Comparison of ENCODE assay signal across 12 cellular contexts in genomic region chr2:24870440-24870839, GRCh38. TPM values are rescaled to one million over a fixed set of nuclear protein-coding genes. Genes with fewer than 3 reads are reported as not detected.
DNase-seq lines count a peak whose midpoint lies in the region; ATAC-seq and TF ChIP-seq lines count a peak whose summit lies in the region.
"Had no signal": no experiment of that assay in that cellular context is flagged by ENCODE, and none has a peak within 500 bp of the region (broad histone marks: within the 10 kb centered on the region; RNA-seq: fewer than 3 reads in every experiment).

No MANE protein-coding gene starts in this region.

- H2BK15ac ChIP-seq in IMR-90 (ENCODE audit: low read depth, low read length): no peak overlapping the region

- no peaks in the 10 kb centered on the region for H3K9me3 Mint-ChIP-seq in neural progenitor cell
- H3K9me3 Mint-ChIP-seq in activated T-cell treated with anti-CD3 and anti-CD28 coated beads, Interleukin-2, amount 50 U/mL, for 24 hours: no peaks in the 10 kb centered on the region
- no peaks in the 10 kb centered on the region for H3K9me3 Mint-ChIP-seq in stimulated activated naive CD8-positive, alpha-beta T cell treated with anti-CD3 and anti-CD28 coated beads, Interleukin-15, amount 100 ng/mL, for 72 hours
- H3K9me3 Mint-ChIP-seq: CD4-positive, alpha-beta memory T cell had no signal

- no peak overlapping the region for H2BK120ac ChIP-seq in IMR-90 (ENCODE audit: low read depth, low read length)

- H3K4ac ChIP-seq in IMR-90 (ENCODE audit: low read depth, low read length): no peak overlapping the region

- H3K14ac ChIP-seq in IMR-90 (replicated peaks; ENCODE audit: low read depth, low read length): no peak overlapping the region

- H2BK20ac ChIP-seq in IMR-90 (ENCODE audit: low read depth, low read length): no peak overlapping the region

- no peak overlapping the region for H3K4me3 Mint-ChIP-seq in neural progenitor cell
- H3K4me3 Mint-ChIP-seq in activated T-cell treated with anti-CD3 and anti-CD28 coated beads, Interleukin-2, amount 50 U/mL, for 24 hours: no peak overlapping the region
- H3K4me3 Mint-ChIP-seq in stimulated activated naive CD8-positive, alpha-beta T cell treated with anti-CD3 and anti-CD28 coated beads, Interleukin-15, amount 100 ng/mL, for 72 hours: no peak overlapping the region
- H3K4me3 Mint-ChIP-seq: B cell; CD4-positive, alpha-beta memory T cell had no signal

- peaks cover 15% of the 10 kb centered on the region; the same call in 1 of the 2 replicates for H3K4me1 ChIP-seq in IMR-90 (ENCODE audit: control insufficient read depth, insufficient read depth, low read length)
- peaks cover 0 to 35% (median 28%) of the 10 kb centered on the region in 3 donors for H3K4me1 ChIP-seq in esophagus squamous epithelium
- peaks cover 15% of the 10 kb centered on the region for H3K4me1 ChIP-seq in neural progenitor cell

- H3K27ac Mint-ChIP-seq in neural progenitor cell: no peak overlapping the region
- H3K27ac Mint-ChIP-seq in activated T-cell treated with anti-CD3 and anti-CD28 coated beads, Interleukin-2, amount 50 U/mL, for 24 hours: no peak overlapping the region
- peak overlapping the region in 1 of 2 donors; percentile 61 for H3K27ac Mint-ChIP-seq in stimulated activated naive CD8-positive, alpha-beta T cell treated with anti-CD3 and anti-CD28 coated beads, Interleukin-15, amount 100 ng/mL, for 72 hours
- H3K27ac Mint-ChIP-seq: B cell had no signal

- in situ Hi-C loops in IMR-90 (cut with MboI; ENCODE audit: low sequenced_read_pairs): no loop called here

- H3F3A ChIP-seq in neural progenitor cell (ENCODE audit: low read depth): peaks cover 15% of the 10 kb centered on the region

- no peak overlapping the region for H2BK5ac ChIP-seq in IMR-90 (ENCODE audit: low read depth, low read length, poor library complexity, severe bottlenecking)

- H3K4me1 Mint-ChIP-seq in neural progenitor cell: peaks cover 19% of the 10 kb centered on the region
- H3K4me1 Mint-ChIP-seq in activated T-cell treated with anti-CD3 and anti-CD28 coated beads, Interleukin-2, amount 50 U/mL, for 24 hours (ENCODE audit: low read depth): peaks cover 7% of the 10 kb centered on the region
- H3K4me1 Mint-ChIP-seq in stimulated activated naive CD8-positive, alpha-beta T cell treated with anti-CD3 and anti-CD28 coated beads, Interleukin-15, amount 100 ng/mL, for 72 hours: peaks cover 12% of the 10 kb centered on the region
- H3K4me1 Mint-ChIP-seq: B cell had no signal

- CTCF ChIA-PET in IMR-90 (lab: Yijun Ruan, JAX): no interaction called here

- intact Hi-C loops in IMR-90 (cut with micrococcal nuclease): no loop called here
- intact Hi-C loops in esophagus squamous epithelium (cut with DNase I): no loop called here

- 100% methylated on average over 2 of the region's 5 CpGs; no CpG with 5 or more reads in 1 of the 2 experiments for WGBS in IMR-90 (ENCODE audit: extremely low coverage in 2 of 2, insufficient read length in 1 of 2), 2 experiments
- WGBS in esophagus squamous epithelium, 2 donors: 83 to 96% methylated on average over 1 to 5 of the region's 5 CpGs

- H3K27me3 ChIP-seq in H7 (ENCODE audit: control insufficient read depth, insufficient read depth, low read length) (no peaks in the 10 kb centered on the region), IMR-90 (ENCODE audit: control insufficient read depth, insufficient read depth, low read length) (no peaks in the 10 kb centered on the region), esophagus squamous epithelium (no peaks in the 10 kb centered on the region), neural progenitor cell (no peaks in the 10 kb centered on the region)

- no peak overlapping the region for H3K23ac ChIP-seq in IMR-90 (ENCODE audit: low read depth, low read length)

- POLR2A ChIA-PET in IMR-90 (lab: Charles Lee; ENCODE audit: unreplicated experiment): no interaction called here

- peaks cover 0 to 25% of the 10 kb centered on the region in 2 experiments; a peak in 1 of 4 replicates for H3K79me1 ChIP-seq in IMR-90 (ENCODE audit: low read depth in 1 of 2, low read length in 2 of 2)

- dilution Hi-C loops in IMR-90 (cut with HindIII; ENCODE audit: low sequenced_read_pairs, unreplicated experiment): no loop called here

- peak overlapping the region; percentile 37 for H2AK9ac ChIP-seq in IMR-90 (replicated peaks; ENCODE audit: low read depth, low read length, poor library complexity)

- no peaks in the 10 kb centered on the region for H3K79me2 ChIP-seq in neural progenitor cell (ENCODE audit: low read depth)

- TF ChIP-seq CTCF in IMR-90 (conservative IDR thresholded peaks at IDR 0.05; ENCODE audit: low read depth, low read length) (no peak), esophagus squamous epithelium (IDR thresholded peaks at IDR 0.05) (no peak), neural progenitor cell (IDR thresholded peaks at IDR 0.05) (no peak)

- H4K5ac ChIP-seq in IMR-90 (ENCODE audit: low read depth, low read length): no peak overlapping the region

- no peak overlapping the region for H3K9ac ChIP-seq in IMR-90 (ENCODE audit: low read depth, low read length)
- H3K9ac ChIP-seq in neural progenitor cell: no peak overlapping the region

- no peaks in the 10 kb centered on the region for H3K27me3 Mint-ChIP-seq in neural progenitor cell (ENCODE audit: insufficient read depth, low read depth)
- H3K27me3 Mint-ChIP-seq in activated T-cell treated with anti-CD3 and anti-CD28 coated beads, Interleukin-2, amount 50 U/mL, for 24 hours: no peaks in the 10 kb centered on the region
- no peaks in the 10 kb centered on the region for H3K27me3 Mint-ChIP-seq in stimulated activated naive CD8-positive, alpha-beta T cell treated with anti-CD3 and anti-CD28 coated beads, Interleukin-15, amount 100 ng/mL, for 72 hours
- H3K27me3 Mint-ChIP-seq: B cell; CD4-positive, alpha-beta memory T cell had no signal

- 0 out of 2 replicates have a peak overlapping the region, but pooled peaks have one; percentile 8 for H2AK5ac ChIP-seq in IMR-90 (ENCODE audit: low read depth, low read length)

- no peak for TF ChIP-seq POLR2A in IMR-90 (IDR thresholded peaks at IDR 0.05; ENCODE audit: low read depth, low read length)
- TF ChIP-seq POLR2A in esophagus squamous epithelium (IDR thresholded peaks at IDR 0.05): no peak

- peak; percentile 25 for DNase-seq in H7
- no peak for DNase-seq in IMR-90
- DNase-seq in esophagus squamous epithelium (lab: John Stamatoyannopoulos, UW): no peak
- no peak for DNase-seq in neural progenitor cell (ENCODE audit: low spot score)
- DNase-seq in activated T-cell treated with anti-CD3 and anti-CD28 coated beads, Interleukin-2, amount 50 U/mL, for 24 hours: no peak
- no peak for DNase-seq in stimulated activated naive CD8-positive, alpha-beta T cell treated with anti-CD3 and anti-CD28 coated beads, Interleukin-15, amount 100 ng/mL, for 72 hours
- DNase-seq: CD4-positive, alpha-beta memory T cell; DMS79 had no signal

- peaks cover 16% of the 10 kb centered on the region for H3K36me3 Mint-ChIP-seq in neural progenitor cell
- peaks cover 51% of the 10 kb centered on the region for H3K36me3 Mint-ChIP-seq in activated T-cell treated with anti-CD3 and anti-CD28 coated beads, Interleukin-2, amount 50 U/mL, for 24 hours (ENCODE audit: low read depth)

- H3K4me3 ChIP-seq in H7 (ENCODE audit: insufficient read depth, low read depth, low read length) (no peak overlapping the region), IMR-90 (ENCODE audit: insufficient read depth, low read depth, low read length) (no peak overlapping the region), esophagus squamous epithelium (no peak overlapping the region), neural progenitor cell (no peak overlapping the region)

- no peak overlapping the region for H2AFZ ChIP-seq in IMR-90 (replicated peaks; ENCODE audit: low read length, poor library complexity)
- H2AFZ ChIP-seq in neural progenitor cell (replicated peaks): no peak overlapping the region

- no peak for TF ChIP-seq RAD21 in IMR-90 (IDR thresholded peaks at IDR 0.05; ENCODE audit: low read length)

- no peak overlapping the region for H4K8ac ChIP-seq in IMR-90 (ENCODE audit: low read depth in 2 of 2, low read length in 2 of 2)

- ATAC-seq in IMR-90 (ENCODE audit: low read depth): no peak
- no peak for ATAC-seq in GM18870 (IDR thresholded peaks at IDR 0.05; ENCODE audit: unreplicated experiment)
- ATAC-seq in stimulated activated naive CD8-positive, alpha-beta T cell treated with anti-CD3 and anti-CD28 coated beads, Interleukin-15, amount 100 ng/mL, for 72 hours: no peak
- ATAC-seq: HCT116 had no signal

- H3K4me2 ChIP-seq in IMR-90 (ENCODE audit: low read depth, low read length): no peak overlapping the region
- no peak overlapping the region for H3K4me2 ChIP-seq in neural progenitor cell

- H3K9me3 ChIP-seq in IMR-90 (ENCODE audit: control insufficient read depth, insufficient read depth, low read length) (no peaks in the 10 kb centered on the region), esophagus squamous epithelium (no peaks in the 10 kb centered on the region), neural progenitor cell (ENCODE audit: low read depth) (no peaks in the 10 kb centered on the region)

- H3K18ac ChIP-seq in IMR-90 (ENCODE audit: low read depth, low read length): no peak overlapping the region

- peaks cover 19% of the 10 kb centered on the region for H3K9me1 ChIP-seq in IMR-90 (ENCODE audit: insufficient read depth, low read length)

- H3K27ac ChIP-seq in IMR-90 (ENCODE audit: insufficient read depth, low read length) (no peak overlapping the region), esophagus squamous epithelium (peak overlapping the region in 3 of 4 donors; percentile 44 to 70 (median 45)), neural progenitor cell (peak overlapping the region; percentile 82)
- H3K27ac ChIP-seq: C4-2B had no signal

- no TSS peak for BruUV-seq in IMR-90 (replicated peaks; lab: Mats Ljungman, UMichigan)

- H4K91ac ChIP-seq in IMR-90 (ENCODE audit: insufficient read depth, low read depth, low read length): no peak overlapping the region

- H3K56ac ChIP-seq in IMR-90 (ENCODE audit: extremely low read depth, insufficient read depth, low read length): no peak overlapping the region

- H3K36me3 ChIP-seq in H7 (replicated peaks; ENCODE audit: control insufficient read depth, insufficient read depth, low read length) (no peaks in the 10 kb centered on the region; the same call in 1 of the 2 replicates), IMR-90 (ENCODE audit: control insufficient read depth, insufficient read depth, low read length) (peaks cover 1% of the 10 kb centered on the region; the same call in 1 of the 2 replicates), esophagus squamous epithelium (peaks cover 0 to 20% (median 0%) of the 10 kb centered on the region in 3 donors), neural progenitor cell (no peaks in the 10 kb centered on the region)

- H4K20me1 ChIP-seq in IMR-90 (ENCODE audit: insufficient read depth, low read length) (no peaks in the 10 kb centered on the region; the same call in 1 of the 2 replicates), neural progenitor cell (ENCODE audit: low read depth) (no peaks in the 10 kb centered on the region)

RNA-seq across cellular contexts. Expression of gene ADCY3, which starts 49.6 kb away (rescaled TPM):
- 13.1 and 15.9 TPM in 2 replicates for total RNA-seq in H7 (2014; rRNA removed; shearing (Covaris generic))
- total RNA-seq in IMR-90 (2012; rRNA removed) (16.4 and 17.4 TPM in 2 replicates), esophagus squamous epithelium (10 to 100 TPM; 14.8 to 48.3 (median 34.3) TPM), neural progenitor cell (ENCODE audit: low replicate concordance) (25.3 and 28.9 TPM in 2 replicates)
- 46.1 and 50.4 TPM in 2 replicates for polyA plus RNA-seq in IMR-90 (2012; rRNA removed)
- 52.5 and 55.2 TPM in 2 replicates for polyA plus RNA-seq in IMR-90 (2012; cell fraction: cytosol; rRNA removed)
- 83.7 and 123 TPM in 2 replicates for polyA plus RNA-seq in IMR-90 (2012; cell fraction: nucleus; rRNA removed; ENCODE audit: low replicate concordance)
